Comparison of ENCODE assay signal across 30 cellular contexts in genomic region chr1:33272509-33272908, GRCh38. TPM values are rescaled to one million over a fixed set of nuclear protein-coding genes. Genes with fewer than 3 reads are reported as not detected.
DNase-seq lines count a peak whose midpoint lies in the region; ATAC-seq and TF ChIP-seq lines count a peak whose summit lies in the region.
"Had no signal": no experiment of that assay in that cellular context is flagged by ENCODE, and none has a peak within 500 bp of the region (broad histone marks: within the 10 kb centered on the region; RNA-seq: fewer than 3 reads in every experiment).

No MANE protein-coding gene starts in this region.

- ATAC-seq in activated T-cell treated with anti-CD3 and anti-CD28 coated beads, Interleukin-2, amount 50 U/mL, for 72 hours (replicated peaks in 1 of 2), result no peak
- ATAC-seq in activated naive CD8-positive, alpha-beta T cell treated with anti-CD3 and anti-CD28 coated beads, Interleukin-2, amount 50 U/mL, for 24 hours, result no peak
- ATAC-seq in naive thymus-derived CD8-positive, alpha-beta T cell, result no peak
- ATAC-seq in HG03342 (IDR thresholded peaks at IDR 0.05; ENCODE audit: unreplicated experiment), result no peak
- no peak for ATAC-seq in HG03139 (IDR thresholded peaks at IDR 0.05; ENCODE audit: unreplicated experiment)
- ATAC-seq: K562, psoas muscle had no signal

- no peaks in the 10 kb centered on the region for H3K27me3 ChIP-seq in tibial artery
- H3K27me3 ChIP-seq: BLaER1 treated with 17β-estradiol and CSF1 and Interleukin-3, amounts not matched to agents 10 nM and 100 nM; stomach had no signal

- intact Hi-C loops in tibial artery (cut with DNase I; ENCODE audit: low total_unique reads), result no loop called here

- DNase-seq in activated T-cell treated with anti-CD3 and anti-CD28 coated beads, Interleukin-2, amount 50 U/mL, for 72 hours, result no peak
- no peak for DNase-seq in activated T-cell treated with anti-CD3 and anti-CD28 coated beads, Interleukin-2, amount 50 U/mL, for 1 hour
- DNase-seq in activated naive CD8-positive, alpha-beta T cell treated with anti-CD3 and anti-CD28 coated beads, Interleukin-2, amount 50 U/mL, for 24 hours, result no peak
- no peak for DNase-seq in naive thymus-derived CD8-positive, alpha-beta T cell
- DNase-seq in tibial artery (peak in 1 of 2 donors; percentile 45), anterior cingulate cortex (lab: John Stamatoyannopoulos, UW) (no peak)
- DNase-seq: activated CD4-positive, alpha-beta T cell treated with anti-CD3 and anti-CD28 coated beads for 1 hour; activated CD8-positive, alpha-beta memory T cell treated with anti-CD3 and anti-CD28 coated beads, Interleukin-2, amount 50 U/mL, for 48 hours; activated naive CD4-positive, alpha-beta T cell treated with anti-CD3 and anti-CD28 coated beads, Interleukin-2, amount 10 ng/mL, durations not matched to agents 7 days and 5 days; dermis blood vessel endothelial cell; foreskin fibroblast; HFFc6; hippocampal formation; naive B cell; NCI-H1930; NK-92 treated with Interleukin-12 subunit alpha and Interleukin-12 subunit beta, amount 100 ng/mL, for 24 hours; psoas muscle; SK-N-SH; stimulated activated CD4-positive, alpha-beta T cell treated with anti-CD3 and anti-CD28 coated beads, Interleukin-2, amount 100 ng/mL, for 48 hours; stomach had no signal

- peaks cover 11 to 35% (median 27%) of the 10 kb centered on the region in 3 donors for H3K36me3 ChIP-seq in tibial artery

- H3K36me3 Mint-ChIP-seq in activated T-cell treated with anti-CD3 and anti-CD28 coated beads, Interleukin-2, amount 50 U/mL, for 72 hours (ENCODE audit: insufficient read depth in 2 of 2), result no peaks in the 10 kb centered on the region
- H3K36me3 Mint-ChIP-seq in activated naive CD8-positive, alpha-beta T cell treated with anti-CD3 and anti-CD28 coated beads, Interleukin-2, amount 50 U/mL, for 24 hours (ENCODE audit: low read depth), result no peaks in the 10 kb centered on the region
- H3K36me3 Mint-ChIP-seq in naive thymus-derived CD8-positive, alpha-beta T cell, result peaks cover 0 to 29% (median 5%) of the 10 kb centered on the region in 3 donors

- no peak overlapping the region for H3K4me3 Mint-ChIP-seq in activated T-cell treated with anti-CD3 and anti-CD28 coated beads, Interleukin-2, amount 50 U/mL, for 72 hours
- no peak overlapping the region for H3K4me3 Mint-ChIP-seq in activated naive CD8-positive, alpha-beta T cell treated with anti-CD3 and anti-CD28 coated beads, Interleukin-2, amount 50 U/mL, for 24 hours
- no peak overlapping the region for H3K4me3 Mint-ChIP-seq in naive thymus-derived CD8-positive, alpha-beta T cell
- H3K4me3 Mint-ChIP-seq: activated naive CD4-positive, alpha-beta T cell treated with anti-CD3 and anti-CD28 coated beads, Interleukin-2, amount 10 ng/mL, durations not matched to agents 7 days and 5 days; HFFc6; naive B cell had no signal

- H3K4me1 Mint-ChIP-seq in activated T-cell treated with anti-CD3 and anti-CD28 coated beads, Interleukin-2, amount 50 U/mL, for 72 hours (ENCODE audit: low read depth), result peaks cover 19% of the 10 kb centered on the region
- peaks cover 16% of the 10 kb centered on the region for H3K4me1 Mint-ChIP-seq in activated naive CD8-positive, alpha-beta T cell treated with anti-CD3 and anti-CD28 coated beads, Interleukin-2, amount 50 U/mL, for 24 hours
- H3K4me1 Mint-ChIP-seq in naive thymus-derived CD8-positive, alpha-beta T cell, result peaks cover 29 to 49% (median 44%) of the 10 kb centered on the region in 4 donors

- H3K27ac Mint-ChIP-seq in activated T-cell treated with anti-CD3 and anti-CD28 coated beads, Interleukin-2, amount 50 U/mL, for 72 hours, result peak overlapping the region; percentile 2
- H3K27ac Mint-ChIP-seq in activated naive CD8-positive, alpha-beta T cell treated with anti-CD3 and anti-CD28 coated beads, Interleukin-2, amount 50 U/mL, for 24 hours, result peak overlapping the region; percentile 1
- peak overlapping the region in 8 of 10 donors; percentile 17 to 94 (median 77) for H3K27ac Mint-ChIP-seq in naive thymus-derived CD8-positive, alpha-beta T cell
- H3K27ac Mint-ChIP-seq: HFFc6 had no signal

- H3K4me3 ChIP-seq in tibial artery, result no peak overlapping the region
- H3K4me3 ChIP-seq: BLaER1 treated with 17β-estradiol and CSF1 and Interleukin-3, amounts not matched to agents 10 nM and 100 nM; K562; lung; psoas muscle; skin epidermis; stomach had no signal

- no peak for TF ChIP-seq CTCF in tibial artery (IDR thresholded peaks at IDR 0.05)

- H3K9me3 Mint-ChIP-seq in activated T-cell treated with anti-CD3 and anti-CD28 coated beads, Interleukin-2, amount 50 U/mL, for 72 hours, result no peaks in the 10 kb centered on the region
- H3K9me3 Mint-ChIP-seq in activated naive CD8-positive, alpha-beta T cell treated with anti-CD3 and anti-CD28 coated beads, Interleukin-2, amount 50 U/mL, for 24 hours, result no peaks in the 10 kb centered on the region
- H3K9me3 Mint-ChIP-seq in naive thymus-derived CD8-positive, alpha-beta T cell, result no peaks in the 10 kb centered on the region
- H3K9me3 Mint-ChIP-seq: activated naive CD4-positive, alpha-beta T cell treated with anti-CD3 and anti-CD28 coated beads, Interleukin-2, amount 10 ng/mL, durations not matched to agents 7 days and 5 days; HFFc6; naive B cell had no signal

- peaks cover 0 to 74% (median 47%) of the 10 kb centered on the region in 4 donors for H3K4me1 ChIP-seq in tibial artery

- POLR2A ChIA-PET in naive thymus-derived CD8-positive, alpha-beta T cell (lab: Charles Lee), result no interaction called here

- H3K9me3 ChIP-seq in tibial artery, result no peaks in the 10 kb centered on the region
- H3K9me3 ChIP-seq: BLaER1 treated with 17β-estradiol and CSF1 and Interleukin-3, amounts not matched to agents 10 nM and 100 nM; psoas muscle; SK-N-SH; stomach had no signal

- H3K27ac ChIP-seq in tibial artery, result peak overlapping the region; percentile 12 to 20
- H3K27ac ChIP-seq: epithelial cell of prostate, psoas muscle, stomach had no signal

- no peaks in the 10 kb centered on the region for H3K27me3 Mint-ChIP-seq in activated T-cell treated with anti-CD3 and anti-CD28 coated beads, Interleukin-2, amount 50 U/mL, for 72 hours (ENCODE audit: low read depth)
- H3K27me3 Mint-ChIP-seq in activated naive CD8-positive, alpha-beta T cell treated with anti-CD3 and anti-CD28 coated beads, Interleukin-2, amount 50 U/mL, for 24 hours, result no peaks in the 10 kb centered on the region
- H3K27me3 Mint-ChIP-seq in naive thymus-derived CD8-positive, alpha-beta T cell, result no peaks in the 10 kb centered on the region
- H3K27me3 Mint-ChIP-seq: activated naive CD4-positive, alpha-beta T cell treated with anti-CD3 and anti-CD28 coated beads, Interleukin-2, amount 10 ng/mL, durations not matched to agents 7 days and 5 days; naive B cell had no signal

RNA-seq across cellular contexts. Expression of gene ZNF362, which starts 16.2 kb away (rescaled TPM):
- 10 to 100 TPM; 16.9 to 23.9 TPM for total RNA-seq in activated T-cell treated with anti-CD3 and anti-CD28 coated beads, Interleukin-2, amount 50 U/mL, for 72 hours
- 10 to 100 TPM; 23.8 to 24.3 TPM for total RNA-seq in naive thymus-derived CD8-positive, alpha-beta T cell
- 10 to 100 TPM; 10.5 to 23.0 (median 15.7) TPM for polyA plus RNA-seq in naive thymus-derived CD8-positive, alpha-beta T cell

RNA-seq across cellular contexts. Expression of gene A3GALT2, which starts 48.4 kb away (rescaled TPM):
- total RNA-seq in activated T-cell treated with anti-CD3 and anti-CD28 coated beads, Interleukin-2, amount 50 U/mL, for 72 hours, result not detected
- total RNA-seq in naive thymus-derived CD8-positive, alpha-beta T cell, result not detected
- polyA plus RNA-seq in naive thymus-derived CD8-positive, alpha-beta T cell, result not detected
- total RNA-seq: dermis blood vessel endothelial cell, HFFc6, K562, NCI-H460, psoas muscle, stomach, urinary bladder had no signal
- polyA plus RNA-seq: K562, keratinocyte, psoas muscle, stomach, urinary bladder had no signal

Comparison
In these comparisons a context has a peak if more than half of its experiments do, and no peak if none do; other contexts are left out.
1. H3K27ac Mint-ChIP-seq: peak in every context shown above with its lines; median percentile 77 in naive thymus-derived CD8-positive, alpha-beta T cell; 2 in activated T-cell treated with anti-CD3 and anti-CD28 coated beads, Interleukin-2, amount 50 U/mL, for 72 hours; 1 in activated naive CD8-positive, alpha-beta T cell treated with anti-CD3 and anti-CD28 coated beads, Interleukin-2, amount 50 U/mL, for 24 hours.